ENCODE assay signal across 8 cellular contexts in the genomic region with DNA sequence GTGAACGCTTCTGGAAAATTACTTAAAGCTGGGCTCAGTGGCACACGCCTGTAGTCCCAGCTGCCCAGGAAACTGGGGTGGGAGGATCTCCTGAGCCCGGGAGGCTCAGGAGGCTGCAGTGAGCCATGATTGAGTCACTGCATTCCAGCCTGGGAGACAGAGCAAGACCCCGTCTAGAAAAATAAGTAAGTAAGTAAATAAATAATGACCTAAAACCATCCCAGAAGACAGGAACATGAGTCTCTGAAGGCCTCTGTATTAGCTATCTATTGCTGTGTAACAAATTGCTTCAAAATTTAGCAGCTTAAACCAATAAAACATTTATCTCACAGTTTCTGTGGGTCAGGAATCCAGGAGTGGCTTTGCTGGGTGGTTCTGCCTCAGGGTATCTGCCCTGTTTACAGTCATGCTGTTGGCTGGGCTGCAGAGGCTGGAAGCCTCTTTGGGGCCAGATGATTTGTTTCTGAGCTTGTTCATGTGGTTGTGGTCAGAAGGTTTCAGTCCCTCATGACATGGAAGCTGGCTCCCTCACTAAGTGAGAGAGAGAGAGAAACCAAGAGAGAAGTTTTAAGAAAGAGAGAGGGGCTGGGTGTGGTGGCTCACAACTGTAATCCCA. TPM values are rescaled to one million over a fixed set of nuclear protein-coding genes. Genes with fewer than 3 reads are reported as not detected.
A peak's percentile ranks its signal among the peaks of the same experiment; 100 is the strongest.
DNase-seq lines count a peak whose midpoint lies in the region; ATAC-seq and TF ChIP-seq lines count a peak whose summit lies in the region.

No MANE protein-coding gene starts in this region.

- peak overlapping the region; percentile 70 for H2AK9ac ChIP-seq in IMR-90 (replicated peaks; ENCODE audit: low read depth, low read length, poor library complexity)

- H3K4me1 ChIP-seq in IMR-90 (ENCODE audit: control insufficient read depth, insufficient read depth, low read length) (no peaks in the 10 kb centered on the region; the same call in 1 of the 2 replicates), neuronal stem cell (ENCODE audit: control insufficient read depth in 2 of 2, insufficient read depth in 1 of 2, low read depth in 1 of 2, low read length in 2 of 2) (no peaks in the 10 kb centered on the region)

- in situ Hi-C loops in IMR-90 (cut with MboI; ENCODE audit: low sequenced_read_pairs) = no loop called here

- no peak overlapping the region; the same call in 1 of the 2 replicates for H3K4me2 ChIP-seq in IMR-90 (ENCODE audit: low read depth, low read length)
- H3K4me2 ChIP-seq in neuronal stem cell (ENCODE audit: insufficient read depth, low read length, poor library complexity, severe bottlenecking) = no peak overlapping the region

- H2BK120ac ChIP-seq in IMR-90 (ENCODE audit: low read depth, low read length) (peak overlapping the region; percentile 62; the same call in 1 of the 2 replicates), neuronal stem cell (ENCODE audit: low read depth, low read length) (no peak overlapping the region)

- no peaks in the 10 kb centered on the region for H3K36me3 Mint-ChIP-seq in activated naive CD4-positive, alpha-beta T cell treated with anti-CD3 and anti-CD28 coated beads for 36 hours (ENCODE audit: low read depth)
- no peaks in the 10 kb centered on the region for H3K36me3 Mint-ChIP-seq in CD14-positive monocyte

- peaks cover 12% of the 10 kb centered on the region for H3K9me3 ChIP-seq in IMR-90 (ENCODE audit: control insufficient read depth, insufficient read depth, low read length)
- no peaks in the 10 kb centered on the region for H3K9me3 ChIP-seq in neuronal stem cell (replicated peaks in 1 of 2; ENCODE audit: control insufficient read depth in 2 of 2, insufficient read depth in 1 of 2, low read depth in 1 of 2, low read length in 2 of 2)

- no peak overlapping the region for H2AK5ac ChIP-seq in IMR-90 (ENCODE audit: low read depth, low read length)
- no peak overlapping the region for H2AK5ac ChIP-seq in neuronal stem cell (ENCODE audit: low read depth, low read length)

- no peaks in the 10 kb centered on the region for H3K9me3 Mint-ChIP-seq in activated naive CD4-positive, alpha-beta T cell treated with anti-CD3 and anti-CD28 coated beads for 36 hours
- no peaks in the 10 kb centered on the region for H3K9me3 Mint-ChIP-seq in CD14-positive monocyte

- H3K27me3 ChIP-seq in IMR-90 (ENCODE audit: control insufficient read depth, insufficient read depth, low read length) (no peaks in the 10 kb centered on the region), neuronal stem cell (ENCODE audit: control insufficient read depth in 3 of 3, insufficient read depth in 3 of 3, low read depth in 1 of 3, low read length in 3 of 3) (peaks cover 0 to 3% (median 0%) of the 10 kb centered on the region in 3 experiments)

- H3K9me1 ChIP-seq in IMR-90 (ENCODE audit: insufficient read depth, low read length) = peaks cover 3% of the 10 kb centered on the region; the same call in 1 of the 2 replicates

- no peak overlapping the region; the same call in 1 of the 2 replicates for H3K27ac ChIP-seq in IMR-90 (ENCODE audit: insufficient read depth, low read length)
- no peak overlapping the region for H3K27ac ChIP-seq in neuronal stem cell (replicated peaks; ENCODE audit: low read length)

- WGBS in IMR-90 (ENCODE audit: extremely low coverage in 2 of 2, insufficient read length in 1 of 2), 2 experiments = no CpG with 5 or more reads among the region's 4 CpGs
- no CpG with 5 or more reads among the region's 4 CpGs for WGBS in neuronal stem cell (ENCODE audit: extremely low coverage in 2 of 2, insufficient read length in 2 of 2, insufficient replicate concordance in 1 of 2), 2 donors

- H4K8ac ChIP-seq in IMR-90 (ENCODE audit: low read depth in 2 of 2, low read length in 2 of 2) (peak overlapping the region in 1 of 2 experiments; percentile 72; a peak in 1 of 4 replicates), neuronal stem cell (ENCODE audit: low read depth, low read length) (no peak overlapping the region)

- no peak for TF ChIP-seq POLR2A in IMR-90 (IDR thresholded peaks at IDR 0.05; ENCODE audit: low read depth, low read length)

- CTCF ChIA-PET in IMR-90 (lab: Yijun Ruan, JAX) = no interaction called here
- CTCF ChIA-PET in activated naive CD4-positive, alpha-beta T cell treated with anti-CD3 and anti-CD28 coated beads for 36 hours (lab: Charles Lee) = interaction anchor here (0.5 to 1.7 kb wide), 2 partner anchors 48 to 69 kb away, joined by 3 to 7 read pairs; partner anchors contain the start of gene NCOA3

- dilution Hi-C loops in IMR-90 (cut with HindIII; ENCODE audit: low sequenced_read_pairs, unreplicated experiment) = no loop called here

- DNase-seq in GM03348 (ENCODE audit: low spot score) (peak; percentile 70), IMR-90 (peak; percentile 93), neuronal stem cell (ENCODE audit: low spot score) (no peak), CD14-positive monocyte (ENCODE audit: low spot score) (no peak), NCI-H1417 (lab: John Stamatoyannopoulos, UW) (no peak)
- DNase-seq in activated naive CD4-positive, alpha-beta T cell treated with anti-CD3 and anti-CD28 coated beads for 36 hours = peak; percentile 62

- H3K14ac ChIP-seq in IMR-90 (replicated peaks; ENCODE audit: low read depth, low read length) (no peak overlapping the region), neuronal stem cell (ENCODE audit: low read length) (no peak overlapping the region)

- H2AFZ ChIP-seq in IMR-90 (replicated peaks; ENCODE audit: low read length, poor library complexity) (peak overlapping the region; percentile 25), neuronal stem cell (ENCODE audit: low read length) (peak overlapping the region; percentile 13)

- H3K79me1 ChIP-seq in IMR-90 (ENCODE audit: low read depth in 1 of 2, low read length in 2 of 2) (no peaks in the 10 kb centered on the region), neuronal stem cell (ENCODE audit: low read depth, low read length) (no peaks in the 10 kb centered on the region)

- no peak overlapping the region for H2BK12ac ChIP-seq in neuronal stem cell (ENCODE audit: low read length)

- intact Hi-C loops in IMR-90 (cut with micrococcal nuclease) (no loop called here), CD14-positive monocyte (cut with micrococcal nuclease) (no loop called here)
- intact Hi-C loops in activated naive CD4-positive, alpha-beta T cell treated with anti-CD3 and anti-CD28 coated beads for 36 hours (cut with micrococcal nuclease) = loop anchor here (1.0 kb wide), 1 partner anchor 34 kb away; no protein-coding TSS in a partner anchor

- peak overlapping the region; percentile 51 for H3K27ac Mint-ChIP-seq in activated naive CD4-positive, alpha-beta T cell treated with anti-CD3 and anti-CD28 coated beads for 36 hours
- peak overlapping the region in 2 of 7 donors; percentile 21 to 24 for H3K27ac Mint-ChIP-seq in CD14-positive monocyte

- H2BK20ac ChIP-seq in IMR-90 (ENCODE audit: low read depth, low read length) = no peak overlapping the region

- H3K4me3 ChIP-seq in IMR-90 (ENCODE audit: insufficient read depth, low read depth, low read length) (no peak overlapping the region), neuronal stem cell (ENCODE audit: low read length in 2 of 2) (no peak overlapping the region)

- H3K9ac ChIP-seq in IMR-90 (ENCODE audit: low read depth, low read length) (no peak overlapping the region), neuronal stem cell (ENCODE audit: low read depth, low read length, poor library complexity) (no peak overlapping the region)

- H3K56ac ChIP-seq in IMR-90 (ENCODE audit: extremely low read depth, insufficient read depth, low read length) = no peak overlapping the region

- no peak for TF ChIP-seq CTCF in IMR-90 (conservative IDR thresholded peaks at IDR 0.05; ENCODE audit: low read depth, low read length)
- TF ChIP-seq CTCF in CD14-positive monocyte (IDR thresholded peaks at IDR 0.05) = no peak

- H3K4ac ChIP-seq in IMR-90 (ENCODE audit: low read depth, low read length) (peak overlapping the region; percentile 36; the same call in 1 of the 2 replicates), neuronal stem cell (ENCODE audit: low read length) (no peak overlapping the region)

- no peaks in the 10 kb centered on the region for H4K20me1 ChIP-seq in IMR-90 (ENCODE audit: insufficient read depth, low read length)

- TF ChIP-seq RAD21 in IMR-90 (IDR thresholded peaks at IDR 0.05; ENCODE audit: low read length) = no peak

- no peak overlapping the region for H4K5ac ChIP-seq in IMR-90 (ENCODE audit: low read depth, low read length)

- ATAC-seq in GM21447 (IDR thresholded peaks at IDR 0.05; ENCODE audit: unreplicated experiment) = peak; percentile 88
- peak; percentile 96 for ATAC-seq in IMR-90 (ENCODE audit: low read depth)
- ATAC-seq in GM21367 (IDR thresholded peaks at IDR 0.05; ENCODE audit: unreplicated experiment) = no peak

- H3K4me1 Mint-ChIP-seq in activated naive CD4-positive, alpha-beta T cell treated with anti-CD3 and anti-CD28 coated beads for 36 hours (ENCODE audit: low read depth) = peaks cover 45% of the 10 kb centered on the region
- peaks cover 29% of the 10 kb centered on the region for H3K4me1 Mint-ChIP-seq in CD14-positive monocyte

- no TSS peak for BruUV-seq in IMR-90 (replicated peaks; lab: Mats Ljungman, UMichigan)

- H3K18ac ChIP-seq in IMR-90 (ENCODE audit: low read depth, low read length) = no peak overlapping the region
- H3K18ac ChIP-seq in neuronal stem cell (ENCODE audit: low read length) = no peak overlapping the region

- no peak overlapping the region for H2BK15ac ChIP-seq in IMR-90 (ENCODE audit: low read depth, low read length)
- H2BK15ac ChIP-seq in neuronal stem cell (ENCODE audit: low read length) = no peak overlapping the region

- POLR2A ChIA-PET in IMR-90 (lab: Charles Lee; ENCODE audit: unreplicated experiment) = no interaction called here

- H3K36me3 ChIP-seq in IMR-90 (ENCODE audit: control insufficient read depth, insufficient read depth, low read length) (no peaks in the 10 kb centered on the region), neuronal stem cell (replicated peaks in 1 of 2; ENCODE audit: control insufficient read depth in 2 of 2, insufficient read depth in 2 of 2, low read length in 2 of 2) (no peaks in the 10 kb centered on the region)

- H3K4me3 Mint-ChIP-seq in activated naive CD4-positive, alpha-beta T cell treated with anti-CD3 and anti-CD28 coated beads for 36 hours = no peak overlapping the region
- H3K4me3 Mint-ChIP-seq in CD14-positive monocyte = no peak overlapping the region

- no peaks in the 10 kb centered on the region for H3K27me3 Mint-ChIP-seq in activated naive CD4-positive, alpha-beta T cell treated with anti-CD3 and anti-CD28 coated beads for 36 hours (ENCODE audit: low read depth)
- H3K27me3 Mint-ChIP-seq in CD14-positive monocyte (ENCODE audit: low read depth in 3 of 3) = peaks cover 0 to 2% (median 0%) of the 10 kb centered on the region in 3 donors

- H2BK5ac ChIP-seq in IMR-90 (ENCODE audit: low read depth, low read length, poor library complexity, severe bottlenecking) = no peak overlapping the region
- no peak overlapping the region for H2BK5ac ChIP-seq in neuronal stem cell (ENCODE audit: low read length)

- no peak overlapping the region for H4K91ac ChIP-seq in IMR-90 (ENCODE audit: insufficient read depth, low read depth, low read length)
- no peak overlapping the region for H4K91ac ChIP-seq in neuronal stem cell (ENCODE audit: low read depth, low read length, poor library complexity)

- no peak overlapping the region for H3K23ac ChIP-seq in IMR-90 (ENCODE audit: low read depth, low read length)
- H3K23ac ChIP-seq in neuronal stem cell (ENCODE audit: low read depth, low read length, poor library complexity) = no peak overlapping the region

RNA-seq across cellular contexts. Expression of gene NCOA3, which starts 48.4 kb away (rescaled TPM):
- 27.2 and 29.0 TPM in 2 replicates for total RNA-seq in IMR-90 (2012; rRNA removed)
- polyA plus RNA-seq in IMR-90 (2012; rRNA removed) (8.1 and 8.8 TPM in 2 replicates), CD14-positive monocyte (10 to 100 TPM; 13.5 to 21.3 TPM)
- polyA plus RNA-seq in IMR-90 (2012; cell fraction: cytosol; rRNA removed) = 2.7 and 2.8 TPM in 2 replicates
- polyA plus RNA-seq in IMR-90 (2012; cell fraction: nucleus; rRNA removed; ENCODE audit: low replicate concordance) = 5.1 and 16.2 TPM in 2 replicates
- total RNA-seq in activated naive CD4-positive, alpha-beta T cell treated with anti-CD3 and anti-CD28 coated beads for 36 hours = 10 to 100 TPM; 48.3 to 53.2 TPM
- polyA plus RNA-seq in neuronal stem cell (2013, experiment 1 of 2) = 12.4 TPM
- 13.0 TPM for polyA plus RNA-seq in neuronal stem cell (2013, experiment 2 of 2)

Comparison
In these comparisons a context has a peak if more than half of its experiments do, and no peak if none do; other contexts are left out.
1. DNase-seq: peak in GM03348 (single experiment), IMR-90 (single experiment) and activated naive CD4-positive, alpha-beta T cell treated with anti-CD3 and anti-CD28 coated beads for 36 hours (single experiment); none in neuronal stem cell (single experiment), CD14-positive monocyte (single experiment) and NCI-H1417 (0 of 3).